In the genomic region with DNA sequence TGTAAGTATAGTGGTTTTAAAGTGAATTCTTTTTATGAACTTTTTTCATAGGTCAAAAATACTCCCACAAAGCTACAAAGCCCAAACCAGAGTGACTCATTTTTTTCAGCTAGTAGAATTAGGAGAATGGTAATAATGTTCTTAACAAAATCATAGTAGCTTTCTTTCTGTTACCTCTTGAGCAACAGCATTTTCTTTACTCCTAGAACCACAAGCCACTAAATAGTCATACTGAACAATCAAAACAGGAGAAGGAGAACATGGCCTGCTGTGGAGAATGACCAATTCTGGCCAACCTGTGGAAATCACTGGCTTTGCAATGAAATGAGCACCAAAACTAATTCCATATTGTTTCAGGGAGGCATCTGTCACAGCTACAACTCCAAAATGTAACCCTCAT, we compare ENCODE assay signal across 17 cellular contexts.
A peak's percentile ranks its signal among the peaks of the same experiment; 100 is the strongest.
DNase-seq lines count a peak whose midpoint lies in the region; ATAC-seq lines count a peak whose summit lies in the region.
"Had no signal": no experiment of that assay in that cellular context is flagged by ENCODE, and none has a peak within 500 bp of the region (broad histone marks: within the 10 kb centered on the region; RNA-seq: fewer than 3 reads in every experiment).

No MANE protein-coding gene starts in this region.

- H3K27ac ChIP-seq in GM23248, result peak overlapping the region; percentile 74
- H3K27ac ChIP-seq: gastrocnemius medialis, psoas muscle, RWPE1 had no signal

- in situ Hi-C loops in GM23248 (cut with MboI), result no loop called here

- H3K4me2 ChIP-seq in GM23248 (ENCODE audit: unreplicated experiment), result peak overlapping the region; percentile 31

- 0 out of 2 replicates have a peak, but pooled peaks cover 3% of the 10 kb centered on the region for H3K36me3 ChIP-seq in GM23248 (ENCODE audit: low read depth)
- H3K36me3 ChIP-seq: gastrocnemius medialis had no signal

- peaks cover 37% of the 10 kb centered on the region for H3F3A ChIP-seq in GM23248 (ENCODE audit: insufficient read depth)

- H3K9ac ChIP-seq in GM23248, result peak overlapping the region; percentile 46; the same call in 1 of the 2 replicates

- no peaks in the 10 kb centered on the region for H3K9me3 ChIP-seq in GM23248 (ENCODE audit: low read depth)
- H3K9me3 ChIP-seq: gastrocnemius medialis, psoas muscle had no signal

- no peak overlapping the region for H2AFZ ChIP-seq in GM23248

- no peaks in the 10 kb centered on the region for H3K9me2 ChIP-seq in GM23248 (ENCODE audit: insufficient read depth)

- ATAC-seq in HG02678 (IDR thresholded peaks at IDR 0.05; ENCODE audit: unreplicated experiment), result no peak
- ATAC-seq: gastrocnemius medialis, psoas muscle had no signal

- no peaks in the 10 kb centered on the region for H3K27me3 ChIP-seq in GM23248 (replicated peaks; ENCODE audit: insufficient read depth)
- H3K27me3 ChIP-seq: gastrocnemius medialis had no signal

- H3K79me2 ChIP-seq in GM23248 (ENCODE audit: insufficient read depth), result peaks cover 63% of the 10 kb centered on the region

- H3K4me3 ChIP-seq in GM23248, result no peak overlapping the region
- H3K4me3 ChIP-seq: gastrocnemius medialis, psoas muscle had no signal

- H4K20me1 ChIP-seq in GM23248 (ENCODE audit: insufficient read depth), result no peaks in the 10 kb centered on the region

- H3K4me1 ChIP-seq in GM23248 (ENCODE audit: insufficient read depth), result peaks cover 46% of the 10 kb centered on the region
- H3K4me1 ChIP-seq: gastrocnemius medialis, psoas muscle had no signal

- peak; percentile 36 for DNase-seq in AG08395 (ENCODE audit: low spot score)
- peak; percentile 78 for DNase-seq in GM23248
- DNase-seq in amniotic epithelial cell (ENCODE audit: low read depth), result peak; percentile 83
- peak; percentile 37 for DNase-seq in glomerular visceral epithelial cell (ENCODE audit: extremely low spot score)
- no peak for DNase-seq in NCI-H1048 (lab: John Stamatoyannopoulos, UW)
- DNase-seq in NCI-H2171 (lab: John Stamatoyannopoulos, UW), result no peak
- DNase-seq in stimulated activated CD4-positive, alpha-beta T cell treated with anti-CD3 and anti-CD28 coated beads, Interleukin-2, amount 100 ng/mL, for 24 hours, result no peak
- DNase-seq: activated naive CD4-positive, alpha-beta T cell treated with anti-CD3 and anti-CD28 coated beads, Interleukin-2, amount 50 U/mL, for 16 hours; dermis blood vessel endothelial cell; gastrocnemius medialis; NCI-H146; NCI-H524; psoas muscle; stimulated activated CD4-positive, alpha-beta T cell treated with anti-CD3 and anti-CD28 coated beads, Interleukin-2, amount 100 ng/mL, for 48 hours; stimulated activated naive CD4-positive, alpha-beta T cell treated with Interleukin-2 at 50 U/mL for 16 hours had no signal

Comparison
In these comparisons a context has a peak if more than half of its experiments do, and no peak if none do; other contexts are left out.
1. DNase-seq: peak in AG08395 (single experiment), GM23248 (single experiment), amniotic epithelial cell (single experiment) and glomerular visceral epithelial cell (single experiment); none in NCI-H1048 (single experiment), NCI-H2171 (single experiment) and stimulated activated CD4-positive, alpha-beta T cell treated with anti-CD3 and anti-CD28 coated beads, Interleukin-2, amount 100 ng/mL, for 24 hours (0 of 2).